ENCODE assay signal across 10 cellular contexts in the genomic region with DNA sequence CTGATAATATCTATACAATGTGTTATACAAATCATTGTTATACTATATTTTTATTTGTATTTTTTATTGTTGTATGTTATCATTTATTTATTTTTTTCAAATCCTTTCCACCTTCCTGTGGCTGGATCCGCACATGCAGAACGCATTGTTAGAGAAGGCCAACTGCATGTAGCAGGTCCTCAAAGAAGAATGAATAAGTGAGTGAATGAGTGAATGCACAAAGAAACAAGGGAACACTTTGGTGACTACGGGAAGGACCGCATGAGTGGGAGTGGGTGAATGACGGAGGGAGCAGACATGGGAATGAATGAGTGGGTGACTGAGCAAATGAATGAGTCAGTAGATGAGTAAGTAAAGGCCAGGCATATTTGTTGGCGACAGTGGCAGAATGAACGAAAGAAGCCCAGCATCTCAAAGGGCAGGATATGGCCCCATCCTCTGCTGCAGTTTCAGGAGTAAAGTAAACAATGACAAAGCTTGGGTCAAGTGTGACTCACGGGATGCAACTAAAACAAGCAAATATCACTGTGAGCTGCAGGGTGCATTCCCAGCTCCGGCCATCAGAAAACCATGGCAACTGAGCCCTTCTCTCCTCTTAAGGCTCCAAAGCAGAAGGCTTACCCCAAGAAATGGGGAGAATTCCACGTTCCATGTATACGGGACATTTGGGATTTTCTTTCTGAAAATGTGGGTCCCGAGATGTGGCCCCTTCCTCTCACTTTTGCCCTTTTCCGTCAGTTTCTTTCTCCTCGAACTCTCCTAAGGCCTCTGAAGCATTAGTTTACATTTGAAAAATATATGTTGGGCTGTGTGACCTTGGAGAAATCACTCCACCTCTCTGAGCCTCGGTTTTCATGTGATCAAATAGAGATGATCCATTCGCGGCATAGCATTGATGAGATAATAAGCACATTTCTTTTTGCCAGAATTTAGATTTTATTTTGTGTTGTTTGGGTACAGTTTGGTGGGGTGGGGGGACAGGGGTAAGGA. TPM values are rescaled to one million over a fixed set of nuclear protein-coding genes. Genes with fewer than 3 reads are reported as not detected.
A peak's percentile ranks its signal among the peaks of the same experiment; 100 is the strongest.
DNase-seq lines count a peak whose midpoint lies in the region; ATAC-seq and TF ChIP-seq lines count a peak whose summit lies in the region.
"Had no signal": no experiment of that assay in that cellular context is flagged by ENCODE, and none has a peak within 500 bp of the region (broad histone marks: within the 10 kb centered on the region; RNA-seq: fewer than 3 reads in every experiment).

No MANE protein-coding gene starts in this region.

- H3K27ac ChIP-seq in MM.1S (ENCODE audit: low read length) (no peak overlapping the region), mesodermal cell (ENCODE audit: low read depth, low read length, severe bottlenecking) (peak overlapping the region; percentile 93), uterus (no peak overlapping the region)

- H3K4me3 ChIP-seq in MM.1S (ENCODE audit: low read length) (no peak overlapping the region), cardiac fibroblast (replicated peaks in 1 of 2; ENCODE audit: low read depth in 2 of 2, low read length in 2 of 2) (no peak overlapping the region), mesodermal cell (ENCODE audit: extremely low read depth, insufficient read depth, low read length, poor library complexity, severe bottlenecking) (no peak overlapping the region), uterus (no peak overlapping the region)

- no peaks in the 10 kb centered on the region for H3K9me2 ChIP-seq in MM.1S (replicated peaks; ENCODE audit: insufficient read depth, low read length)

- DNase-seq in EH (ENCODE audit: low read depth) (peak; percentile 100), MM.1S (peak; percentile 59), cardiac fibroblast (ENCODE audit: low read depth in 2 of 2) (peak; percentile 80 to 99), mesothelial cell of epicardium (ENCODE audit: low spot score in 2 of 2, unreplicated experiment in 2 of 2) (no peak), uterus (no peak)
- DNase-seq in activated naive CD4-positive, alpha-beta T cell treated with anti-CD3 and anti-CD28 coated beads, Interleukin-2, amount 50 U/mL, for 16 hours = no peak
- DNase-seq: activated T-cell treated with anti-CD3 and anti-CD28 coated beads, Interleukin-2, amount 50 U/mL, for 4 hours; left cardiac atrium had no signal

- TF ChIP-seq CTCF in MM.1S (IDR thresholded peaks at IDR 0.05; ENCODE audit: low read length) (no peak), cardiac fibroblast (IDR thresholded peaks at IDR 0.05; ENCODE audit: low read depth, low read length) (no peak), mesothelial cell of epicardium (IDR thresholded peaks at IDR 0.05; ENCODE audit: unreplicated experiment) (no peak), uterus (IDR thresholded peaks at IDR 0.05) (no peak)

- H3K9me3 ChIP-seq in MM.1S (replicated peaks; ENCODE audit: insufficient read depth, low read length) = 0 out of 2 replicates have a peak, but pooled peaks cover 4% of the 10 kb centered on the region
- peaks cover 21% of the 10 kb centered on the region for H3K9me3 ChIP-seq in mesodermal cell (ENCODE audit: control insufficient read depth, low read length)
- no peaks in the 10 kb centered on the region for H3K9me3 ChIP-seq in uterus

- H3K9ac ChIP-seq in MM.1S (ENCODE audit: low read length) = no peak overlapping the region

- no peak for TF ChIP-seq POLR2A in uterus (IDR thresholded peaks at IDR 0.05)

- peak overlapping the region; percentile 21; the same call in 1 of the 2 replicates for H3K4me2 ChIP-seq in MM.1S (ENCODE audit: low read depth, low read length)

- no peak overlapping the region for H3K27ac Mint-ChIP-seq in mesothelial cell of epicardium

- no peak for ATAC-seq in GM19324 (IDR thresholded peaks at IDR 0.05; ENCODE audit: low FRiP score, unreplicated experiment)

- peaks cover 21% of the 10 kb centered on the region for H3K27me3 Mint-ChIP-seq in mesothelial cell of epicardium (ENCODE audit: low read depth)

- no peaks in the 10 kb centered on the region for H3K79me2 ChIP-seq in MM.1S (ENCODE audit: low read length)

- no peaks in the 10 kb centered on the region for H3K36me3 Mint-ChIP-seq in mesothelial cell of epicardium

- H3K4me1 Mint-ChIP-seq in mesothelial cell of epicardium = peaks cover 4% of the 10 kb centered on the region

- H3K9me3 Mint-ChIP-seq in mesothelial cell of epicardium = peaks cover 9% of the 10 kb centered on the region

- no peak overlapping the region for H3K4me3 Mint-ChIP-seq in mesothelial cell of epicardium
- H3K4me3 Mint-ChIP-seq: activated T-cell treated with anti-CD3 and anti-CD28 coated beads, Interleukin-2, amount 50 U/mL, for 4 hours had no signal

- H3K27me3 ChIP-seq in MM.1S (replicated peaks; ENCODE audit: insufficient read depth, low read length) (peaks cover 4% of the 10 kb centered on the region; the same call in 1 of the 2 replicates), uterus (no peaks in the 10 kb centered on the region)

- WGBS in mesodermal cell (ENCODE audit: insufficient coverage in 2 of 2), 2 experiments = 31 to 56% methylated on average over 9 to 12 of the region's 17 CpGs

- peaks cover 14% of the 10 kb centered on the region for H3K4me1 ChIP-seq in MM.1S (ENCODE audit: low read length)
- H3K4me1 ChIP-seq in mesodermal cell (ENCODE audit: control insufficient read depth, insufficient read depth, low read length, poor library complexity, severe bottlenecking) = peaks cover 40% of the 10 kb centered on the region
- no peaks in the 10 kb centered on the region for H3K4me1 ChIP-seq in uterus

- H3K36me3 ChIP-seq in MM.1S (replicated peaks; ENCODE audit: insufficient read depth, low read length) (no peaks in the 10 kb centered on the region), mesodermal cell (ENCODE audit: control insufficient read depth, insufficient read depth, low read length) (no peaks in the 10 kb centered on the region), uterus (no peaks in the 10 kb centered on the region)

- H4K20me1 ChIP-seq in MM.1S (ENCODE audit: insufficient read depth, low read length) = no peaks in the 10 kb centered on the region

- H2AFZ ChIP-seq in MM.1S (ENCODE audit: low read length) = no peak overlapping the region

- H3F3A ChIP-seq in MM.1S (ENCODE audit: insufficient read depth, low read length) = no peaks in the 10 kb centered on the region

- intact Hi-C loops in uterus (cut with DNase I; ENCODE audit: low total_unique reads) = no loop called here

RNA-seq across cellular contexts. Expression of a gene that starts 24.5 kb away (rescaled TPM):
- 3.3 TPM for polyA plus RNA-seq in mesodermal cell (2013, experiment 1 of 2)
- polyA plus RNA-seq in mesodermal cell (2013, experiment 2 of 2) = 2.3 TPM
- 0.72 to 0.93 TPM (median 0.83 TPM) in 3 replicates for total RNA-seq in mesothelial cell of epicardium
- total RNA-seq in uterus = under 1 TPM in 1 of 4 donors, not detected in 3; 0.21 TPM
- total RNA-seq: activated T-cell treated with anti-CD3 and anti-CD28 coated beads, Interleukin-2, amount 50 U/mL, for 4 hours had no signal

Comparison
In these comparisons a context has a peak if more than half of its experiments do, and no peak if none do; other contexts are left out.
1. DNase-seq: peak in EH (single experiment), MM.1S (single experiment) and cardiac fibroblast (2 of 2); none in mesothelial cell of epicardium (0 of 2), activated naive CD4-positive, alpha-beta T cell treated with anti-CD3 and anti-CD28 coated beads, Interleukin-2, amount 50 U/mL, for 16 hours (single experiment) and uterus (0 of 2).